In the genomic region with DNA sequence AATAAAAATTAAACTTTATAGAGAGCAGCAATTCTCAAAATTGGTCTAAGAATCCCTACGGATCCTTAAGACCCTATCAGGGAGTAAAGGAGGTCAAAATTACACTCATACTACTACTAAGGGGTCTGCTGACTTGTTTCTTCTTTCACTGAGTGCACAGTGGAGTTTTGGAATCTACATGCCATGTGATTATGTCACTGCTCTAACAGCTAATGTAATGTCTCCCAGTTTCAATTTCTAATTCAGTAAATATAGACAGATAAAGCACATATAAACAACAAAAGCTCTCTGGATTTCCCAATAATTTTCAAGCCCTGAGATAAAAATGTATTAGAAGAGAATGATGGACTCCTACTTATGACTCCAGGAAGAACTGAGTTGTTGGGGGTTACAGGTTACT, we compare ENCODE assay signal across 13 cellular contexts.
DNase-seq lines count a peak whose midpoint lies in the region; ATAC-seq and TF ChIP-seq lines count a peak whose summit lies in the region.
"Had no signal": no experiment of that assay in that cellular context is flagged by ENCODE, and none has a peak within 500 bp of the region (broad histone marks: within the 10 kb centered on the region; RNA-seq: fewer than 3 reads in every experiment).

No MANE protein-coding gene starts in this region.

- TF ChIP-seq EP300 in transverse colon (IDR thresholded peaks at IDR 0.05; ENCODE audit: low read depth): no peak

- H3K9me3 ChIP-seq in breast epithelium (no peaks in the 10 kb centered on the region), left lung (no peaks in the 10 kb centered on the region), transverse colon (no peaks in the 10 kb centered on the region), testis (no peaks in the 10 kb centered on the region)
- H3K9me3 ChIP-seq: BLaER1, MG63 had no signal

- POLR2A ChIA-PET in MCF 10A (lab: Yijun Ruan, JAX): interaction anchor here (0.9 kb wide), 1 partner anchor 805 kb away, joined by 4 read pairs; no protein-coding TSS in a partner anchor

- CTCF ChIA-PET in MCF 10A (lab: Yijun Ruan, JAX): interaction anchor here (0.8 kb wide), 1 partner anchor 47 kb away, joined by 4 read pairs; no protein-coding TSS in a partner anchor

- TF ChIP-seq CTCF in MCF 10A (IDR thresholded peaks at IDR 0.05; ENCODE audit: unreplicated experiment) (no peak), breast epithelium (IDR thresholded peaks at IDR 0.05) (no peak), left lung (IDR thresholded peaks at IDR 0.05) (no peak), transverse colon (IDR thresholded peaks at IDR 0.05) (no peak), testis (IDR thresholded peaks at IDR 0.05) (no peak)

- no TSS peak for BruUV-seq in MCF 10A (replicated peaks; lab: Mats Ljungman, UMichigan)

- H3K36me3 ChIP-seq in breast epithelium (peaks cover 4% of the 10 kb centered on the region), left lung (peaks cover 0 to 81% of the 10 kb centered on the region in 2 donors), transverse colon (peaks cover 0 to 74% (median 10%) of the 10 kb centered on the region in 4 donors), testis (ENCODE audit: low read depth, missing control alignments) (no peaks in the 10 kb centered on the region)

- H3K4me1 Mint-ChIP-seq in MCF 10A (ENCODE audit: insufficient read depth, unreplicated experiment): peaks cover 5% of the 10 kb centered on the region
- H3K4me1 Mint-ChIP-seq in activated T-helper 1 cell treated with anti-CD3 and anti-CD28 coated beads, Interleukin-12 subunit alpha, Interleukin-12 subunit beta, Interleukin-2, Interleukin-4 antibody, amounts not matched to agents 30 ng/mL and 10 ng/mL and 1 ng/mL, durations not matched to agents 14 hours and 24 hours and 36 hours (ENCODE audit: low read depth): peaks cover 31% of the 10 kb centered on the region

- in situ Hi-C loops in transverse colon (cut with MboI; ENCODE audit: low pct_ligation_motif_present in 1 of 4, low pct_unique_long_range_greater_than_20kb in 1 of 4, low sequenced_read_pairs in 3 of 4): no loop called here

- H3K9me3 Mint-ChIP-seq in MCF 10A (ENCODE audit: unreplicated experiment): no peaks in the 10 kb centered on the region
- H3K9me3 Mint-ChIP-seq in activated T-helper 1 cell treated with anti-CD3 and anti-CD28 coated beads, Interleukin-12 subunit alpha, Interleukin-12 subunit beta, Interleukin-2, Interleukin-4 antibody, amounts not matched to agents 30 ng/mL and 10 ng/mL and 1 ng/mL, durations not matched to agents 14 hours and 24 hours and 36 hours: no peaks in the 10 kb centered on the region

- 67 to 86% methylated on average over 1 of the region's 1 CpG for WGBS in transverse colon (ENCODE audit: low coverage in 1 of 2), 2 donors
- 85 to 86% methylated on average over 1 of the region's 1 CpG for WGBS in testis, 2 donors

- no peaks in the 10 kb centered on the region for H3K27me3 Mint-ChIP-seq in MCF 10A (ENCODE audit: insufficient read depth, unreplicated experiment)
- no peaks in the 10 kb centered on the region for H3K27me3 Mint-ChIP-seq in activated T-helper 1 cell treated with anti-CD3 and anti-CD28 coated beads, Interleukin-12 subunit alpha, Interleukin-12 subunit beta, Interleukin-2, Interleukin-4 antibody, amounts not matched to agents 30 ng/mL and 10 ng/mL and 1 ng/mL, durations not matched to agents 14 hours and 24 hours and 36 hours (ENCODE audit: insufficient read depth)

- H3K4me3 ChIP-seq in breast epithelium: no peak overlapping the region
- H3K4me3 ChIP-seq in left lung: no peak overlapping the region
- no peak overlapping the region for H3K4me3 ChIP-seq in transverse colon
- H3K4me3 ChIP-seq in testis: no peak overlapping the region
- H3K4me3 ChIP-seq: BLaER1, MG63, SK-N-MC had no signal

- H3K27me3 ChIP-seq in breast epithelium (no peaks in the 10 kb centered on the region), left lung (no peaks in the 10 kb centered on the region), transverse colon (no peaks in the 10 kb centered on the region), testis (no peaks in the 10 kb centered on the region)
- H3K27me3 ChIP-seq: BLaER1, MG63 had no signal

- H3K27ac Mint-ChIP-seq in MCF 10A (ENCODE audit: low read depth, unreplicated experiment): peak overlapping the region; percentile 64
- H3K27ac Mint-ChIP-seq in activated T-helper 1 cell treated with anti-CD3 and anti-CD28 coated beads, Interleukin-12 subunit alpha, Interleukin-12 subunit beta, Interleukin-2, Interleukin-4 antibody, amounts not matched to agents 30 ng/mL and 10 ng/mL and 1 ng/mL, durations not matched to agents 14 hours and 24 hours and 36 hours: peak overlapping the region; percentile 24

- ATAC-seq in left lung: peak; percentile 23
- no peak for ATAC-seq in GM18505 (IDR thresholded peaks at IDR 0.05; ENCODE audit: unreplicated experiment)

- DNase-seq in MCF 10A (ENCODE audit: unreplicated experiment) (no peak), breast epithelium (ENCODE audit: low spot score in 2 of 2) (no peak), left lung (no peak), foreskin melanocyte (no peak), transverse colon (no peak), testis (no peak)
- DNase-seq in activated T-helper 1 cell treated with anti-CD3 and anti-CD28 coated beads, Interleukin-12 subunit alpha, Interleukin-12 subunit beta, Interleukin-2, Interleukin-4 antibody, amounts not matched to agents 30 ng/mL and 10 ng/mL and 1 ng/mL, durations not matched to agents 14 hours and 24 hours and 36 hours (ENCODE audit: low spot score): no peak
- DNase-seq: activated effector memory CD4-positive, alpha-beta T cell treated with Interleukin-2 at 50 U/mL for 16 hours; MG63; stimulated activated CD4-positive, alpha-beta T cell treated with anti-CD3 and anti-CD28 coated beads, Interleukin-15, amount 100 ng/mL, for 24 hours had no signal

- peaks cover 82% of the 10 kb centered on the region for H3K36me3 Mint-ChIP-seq in MCF 10A (ENCODE audit: insufficient read depth, unreplicated experiment)
- H3K36me3 Mint-ChIP-seq in activated T-helper 1 cell treated with anti-CD3 and anti-CD28 coated beads, Interleukin-12 subunit alpha, Interleukin-12 subunit beta, Interleukin-2, Interleukin-4 antibody, amounts not matched to agents 30 ng/mL and 10 ng/mL and 1 ng/mL, durations not matched to agents 14 hours and 24 hours and 36 hours (ENCODE audit: low read depth): peaks cover 60% of the 10 kb centered on the region

- no peaks in the 10 kb centered on the region for H3K4me1 ChIP-seq in breast epithelium
- peaks cover 0 to 15% of the 10 kb centered on the region in 2 donors for H3K4me1 ChIP-seq in left lung
- H3K4me1 ChIP-seq in transverse colon: peaks cover 0 to 2% (median 0%) of the 10 kb centered on the region in 4 donors
- H3K4me1 ChIP-seq in testis: no peaks in the 10 kb centered on the region

- H3K4me3 Mint-ChIP-seq in MCF 10A (ENCODE audit: unreplicated experiment): no peak overlapping the region
- no peak overlapping the region for H3K4me3 Mint-ChIP-seq in activated T-helper 1 cell treated with anti-CD3 and anti-CD28 coated beads, Interleukin-12 subunit alpha, Interleukin-12 subunit beta, Interleukin-2, Interleukin-4 antibody, amounts not matched to agents 30 ng/mL and 10 ng/mL and 1 ng/mL, durations not matched to agents 14 hours and 24 hours and 36 hours

- no peak overlapping the region for H3K27ac ChIP-seq in breast epithelium
- peak overlapping the region in 1 of 2 donors; percentile 45 for H3K27ac ChIP-seq in left lung
- no peak overlapping the region for H3K27ac ChIP-seq in transverse colon
- peak overlapping the region in 1 of 2 donors; percentile 22 for H3K27ac ChIP-seq in testis
- H3K27ac ChIP-seq: SK-N-MC had no signal

- TF ChIP-seq POLR2A in breast epithelium (IDR thresholded peaks at IDR 0.05): no peak
- no peak for TF ChIP-seq POLR2A in transverse colon (IDR thresholded peaks at IDR 0.05)
- no peak for TF ChIP-seq POLR2A in GM18505 (IDR thresholded peaks at IDR 0.05; ENCODE audit: borderline replicate concordance, extremely low read depth, insufficient read depth, insufficient read length)
- TF ChIP-seq POLR2A in testis (IDR thresholded peaks at IDR 0.05): no peak

- intact Hi-C loops in MCF 10A (cut with micrococcal nuclease): no loop called here
- intact Hi-C loops in breast epithelium (cut with DNase I; ENCODE audit: low total_unique reads): no loop called here
- intact Hi-C loops in activated T-helper 1 cell treated with anti-CD3 and anti-CD28 coated beads, Interleukin-12 subunit alpha, Interleukin-12 subunit beta, Interleukin-2, Interleukin-4 antibody, amounts not matched to agents 30 ng/mL and 10 ng/mL and 1 ng/mL, durations not matched to agents 14 hours and 24 hours and 36 hours (cut with micrococcal nuclease): no loop called here
- intact Hi-C loops in left lung (cut with DNase I): no loop called here
- intact Hi-C loops in transverse colon (cut with DNase I; ENCODE audit: low total_unique reads): no loop called here
- intact Hi-C loops in testis (cut with DNase I; ENCODE audit: low total_unique reads): no loop called here
